Comparison of ENCODE assay signal across 27 cellular contexts in the genomic region with DNA sequence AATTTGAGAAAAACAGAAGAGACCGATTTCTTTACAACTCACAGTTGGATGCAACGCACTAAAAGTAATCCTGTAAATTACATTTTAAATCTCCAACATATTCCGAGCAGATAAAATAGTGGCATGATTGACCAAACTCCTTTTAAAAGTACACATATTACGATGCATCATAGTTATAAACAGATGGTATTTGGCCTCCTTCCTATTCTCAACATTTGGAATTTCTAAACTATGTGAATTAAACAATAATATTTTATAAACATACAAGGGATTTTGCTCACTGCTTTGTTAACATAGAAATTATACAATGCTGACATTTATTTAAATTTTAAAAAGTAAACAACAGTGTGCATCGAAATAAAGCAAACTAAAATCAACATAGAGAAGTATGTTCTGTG.
DNase-seq lines count a peak whose midpoint lies in the region; ATAC-seq and TF ChIP-seq lines count a peak whose summit lies in the region.
"Had no signal": no experiment of that assay in that cellular context is flagged by ENCODE, and none has a peak within 500 bp of the region (broad histone marks: within the 10 kb centered on the region; RNA-seq: fewer than 3 reads in every experiment).

No MANE protein-coding gene starts in this region.

- 0 out of 2 replicates have a peak overlapping the region, but pooled peaks have one; percentile 2 for H3K14ac ChIP-seq in IMR-90 (replicated peaks; ENCODE audit: low read depth, low read length)

- H3K4me3 Mint-ChIP-seq in progenitor cell of endocrine pancreas (ENCODE audit: low read depth) = peak overlapping the region; percentile 39
- H3K4me3 Mint-ChIP-seq: activated CD8-positive, alpha-beta T cell treated with anti-CD3 and anti-CD28 coated beads, Interleukin-2, amount 10 ng/mL, durations not matched to agents 7 days and 5 days; activated T-cell treated with anti-CD3 and anti-CD28 coated beads, Interleukin-2, amount 50 U/mL, for 24 hours; central memory CD8-positive, alpha-beta T cell; IgD-negative memory B cell had no signal

- no TSS peak for BruUV-seq in IMR-90 (replicated peaks; lab: Mats Ljungman, UMichigan)

- H3K4me1 Mint-ChIP-seq in progenitor cell of endocrine pancreas (ENCODE audit: low read depth) = peaks cover 29% of the 10 kb centered on the region

- dilution Hi-C loops in IMR-90 (cut with HindIII; ENCODE audit: low sequenced_read_pairs, unreplicated experiment) = no loop called here

- H2AFZ ChIP-seq in IMR-90 (replicated peaks; ENCODE audit: low read length, poor library complexity) = no peak overlapping the region

- H3K4ac ChIP-seq in IMR-90 (ENCODE audit: low read depth, low read length) = peak overlapping the region; percentile 0; the same call in 1 of the 2 replicates

- H2BK15ac ChIP-seq in IMR-90 (ENCODE audit: low read depth, low read length) = no peak overlapping the region

- H4K8ac ChIP-seq in IMR-90 (ENCODE audit: low read depth in 2 of 2, low read length in 2 of 2) = peak overlapping the region in 1 of 2 experiments; percentile 47; a peak in 3 of 4 replicates

- H3K9me3 ChIP-seq in IMR-90 (ENCODE audit: control insufficient read depth, insufficient read depth, low read length) (no peaks in the 10 kb centered on the region), upper lobe of left lung (no peaks in the 10 kb centered on the region)
- H3K9me3 ChIP-seq: esophagus muscularis mucosa had no signal

- H3K9ac ChIP-seq in IMR-90 (ENCODE audit: low read depth, low read length) = no peak overlapping the region

- POLR2A ChIA-PET in IMR-90 (lab: Charles Lee; ENCODE audit: unreplicated experiment) = no interaction called here

- TF ChIP-seq EP300 in upper lobe of left lung (IDR thresholded peaks at IDR 0.05) = no peak

- CTCF ChIA-PET in IMR-90 (lab: Yijun Ruan, JAX) = interaction anchor here (1.3 kb wide), 1 partner anchor 9 kb away, joined by 3 read pairs; no protein-coding TSS in a partner anchor

- no peaks in the 10 kb centered on the region for H3K36me3 Mint-ChIP-seq in progenitor cell of endocrine pancreas (ENCODE audit: insufficient read depth)
- H3K36me3 Mint-ChIP-seq: CD14-positive monocyte, IgD-negative memory B cell had no signal

- H3K27ac Mint-ChIP-seq in progenitor cell of endocrine pancreas = peak overlapping the region; percentile 53
- H3K27ac Mint-ChIP-seq: activated CD8-positive, alpha-beta T cell treated with anti-CD3 and anti-CD28 coated beads, Interleukin-2, amount 10 ng/mL, durations not matched to agents 7 days and 5 days; activated T-cell treated with anti-CD3 and anti-CD28 coated beads, Interleukin-2, amount 50 U/mL, for 24 hours; CD14-positive monocyte; IgD-negative memory B cell had no signal

- peak overlapping the region; percentile 93 for H3K4me2 ChIP-seq in IMR-90 (ENCODE audit: low read depth, low read length)

- peak overlapping the region; percentile 27; the same call in 1 of the 2 replicates for H3K4me3 ChIP-seq in IMR-90 (ENCODE audit: insufficient read depth, low read depth, low read length)
- no peak overlapping the region for H3K4me3 ChIP-seq in upper lobe of left lung
- H3K4me3 ChIP-seq: esophagus muscularis mucosa had no signal

- H2AK5ac ChIP-seq in IMR-90 (ENCODE audit: low read depth, low read length) = no peak overlapping the region

- no CpG with 5 or more reads among the region's 5 CpGs for WGBS in IMR-90 (ENCODE audit: extremely low coverage in 2 of 2, insufficient read length in 1 of 2), 2 experiments
- WGBS in upper lobe of left lung, 2 donors = 76 to 83% methylated on average over 5 of the region's 5 CpGs

- TF ChIP-seq RAD21 in IMR-90 (IDR thresholded peaks at IDR 0.05; ENCODE audit: low read length) = no peak

- peak overlapping the region; percentile 90 for H3K18ac ChIP-seq in IMR-90 (ENCODE audit: low read depth, low read length)

- peak overlapping the region; percentile 69; the same call in 1 of the 2 replicates for H4K5ac ChIP-seq in IMR-90 (ENCODE audit: low read depth, low read length)

- H3K4me1 ChIP-seq in IMR-90 (ENCODE audit: control insufficient read depth, insufficient read depth, low read length) = peaks cover 12% of the 10 kb centered on the region
- H3K4me1 ChIP-seq in upper lobe of left lung = peaks cover 4 to 17% (median 11%) of the 10 kb centered on the region in 4 donors

- intact Hi-C loops in IMR-90 (cut with micrococcal nuclease) = loop anchor here (2.0 to 10.0 kb wide), 7 partner anchors 133 to 577 kb away; a partner anchor contains a TSS

- H3K9me3 Mint-ChIP-seq in progenitor cell of endocrine pancreas (ENCODE audit: low read depth) = no peaks in the 10 kb centered on the region
- H3K9me3 Mint-ChIP-seq: activated T-cell treated with anti-CD3 and anti-CD28 coated beads, Interleukin-2, amount 50 U/mL, for 24 hours; central memory CD8-positive, alpha-beta T cell had no signal

- peak overlapping the region; percentile 77 for H2BK120ac ChIP-seq in IMR-90 (ENCODE audit: low read depth, low read length)

- H2AK9ac ChIP-seq in IMR-90 (replicated peaks; ENCODE audit: low read depth, low read length, poor library complexity) = no peak overlapping the region

- H4K91ac ChIP-seq in IMR-90 (ENCODE audit: insufficient read depth, low read depth, low read length) = peak overlapping the region; percentile 65

- H3K79me1 ChIP-seq in IMR-90 (ENCODE audit: low read depth in 1 of 2, low read length in 2 of 2) = no peaks in the 10 kb centered on the region

- H3K23ac ChIP-seq in IMR-90 (ENCODE audit: low read depth, low read length) = peak overlapping the region; percentile 43; the same call in 1 of the 2 replicates

- no peaks in the 10 kb centered on the region for H3K9me1 ChIP-seq in IMR-90 (ENCODE audit: insufficient read depth, low read length)

- peaks cover 30% of the 10 kb centered on the region for H3K27me3 Mint-ChIP-seq in progenitor cell of endocrine pancreas

- TF ChIP-seq CTCF in IMR-90 (conservative IDR thresholded peaks at IDR 0.05; ENCODE audit: low read depth, low read length) (no peak), progenitor cell of endocrine pancreas (IDR thresholded peaks at IDR 0.05; ENCODE audit: unreplicated experiment) (no peak), upper lobe of left lung (IDR thresholded peaks at IDR 0.05) (no peak)

- H2BK20ac ChIP-seq in IMR-90 (ENCODE audit: low read depth, low read length) = peak overlapping the region; percentile 84

- TF ChIP-seq POLR2A in IMR-90 (IDR thresholded peaks at IDR 0.05; ENCODE audit: low read depth, low read length) (no peak), upper lobe of left lung (IDR thresholded peaks at IDR 0.05) (no peak)

- H4K20me1 ChIP-seq in IMR-90 (ENCODE audit: insufficient read depth, low read length) = no peaks in the 10 kb centered on the region

- H3K27me3 ChIP-seq in IMR-90 (ENCODE audit: control insufficient read depth, insufficient read depth, low read length) (no peaks in the 10 kb centered on the region), upper lobe of left lung (peaks cover 0 to 8% (median 0%) of the 10 kb centered on the region in 4 donors)

- in situ Hi-C loops in IMR-90 (cut with MboI; ENCODE audit: low sequenced_read_pairs) = no loop called here

- ATAC-seq in IMR-90 (ENCODE audit: low read depth) = peak; percentile 22
- ATAC-seq in upper lobe of left lung (ENCODE audit: low FRiP score in 2 of 2) = no peak
- ATAC-seq: activated CD8-positive, alpha-beta T cell treated with anti-CD3 and anti-CD28 coated beads, Interleukin-2, amount 10 ng/mL, durations not matched to agents 7 days and 5 days; sciatic nerve; stimulated activated naive CD8-positive, alpha-beta T cell treated with anti-CD3 and anti-CD28 coated beads, Interleukin-15, Interleukin-2, amounts not matched to agents 100 U/mL and 50 U/mL, for 24 hours had no signal

- H3K27ac ChIP-seq in IMR-90 (ENCODE audit: insufficient read depth, low read length) (peak overlapping the region; percentile 65; the same call in 1 of the 2 replicates), upper lobe of left lung (peak overlapping the region; percentile 5 to 90 (median 44))
- H3K27ac ChIP-seq: HL-60 had no signal

- peak overlapping the region; percentile 68; the same call in 1 of the 2 replicates for H3K56ac ChIP-seq in IMR-90 (ENCODE audit: extremely low read depth, insufficient read depth, low read length)

- peak overlapping the region; percentile 69 for H2BK5ac ChIP-seq in IMR-90 (ENCODE audit: low read depth, low read length, poor library complexity, severe bottlenecking)

- peak; percentile 59 for DNase-seq in IMR-90
- DNase-seq in fibroblast of gingiva (ENCODE audit: low read depth) = peak; percentile 57
- no peak for DNase-seq in progenitor cell of endocrine pancreas (ENCODE audit: low spot score, unreplicated experiment)
- DNase-seq in upper lobe of left lung = no peak
- DNase-seq in T1000 (lab: John Stamatoyannopoulos, UW) = no peak
- no peak for DNase-seq in activated effector memory CD4-positive, alpha-beta T cell treated with anti-CD3 and anti-CD28 coated beads, Interleukin-2, amount 50 U/mL, for 16 hours
- DNase-seq in activated CD8-positive, alpha-beta memory T cell treated with anti-CD3 and anti-CD28 coated beads, Interleukin-2, amount 50 U/mL, for 48 hours = no peak
- DNase-seq: activated CD4-positive, CD25-positive, alpha-beta regulatory T cell treated with anti-CD3 and anti-CD28 coated beads, Interleukin-2, amount 50 U/mL, for 72 hours; activated CD8-positive, alpha-beta T cell treated with anti-CD3 and anti-CD28 coated beads, Interleukin-2, amount 10 ng/mL, durations not matched to agents 7 days and 5 days; activated naive CD4-positive, alpha-beta T cell treated with anti-CD3 and anti-CD28 coated beads, Interleukin-2, amount 50 U/mL, for 16 hours; activated T-cell treated with anti-CD3 and anti-CD28 coated beads, Interleukin-2, amount 50 U/mL, for 24 hours; aorta; DMS 273 treated with DMSO at 0.1 percent for 48 hours; effector CD4-positive, alpha-beta T cell; head of caudate nucleus; MM.1S; NCI-H2171; NCI-H526; SHP77; stimulated activated naive CD8-positive, alpha-beta T cell treated with anti-CD3 and anti-CD28 coated beads, Interleukin-15, Interleukin-2, amounts not matched to agents 100 U/mL and 50 U/mL, for 24 hours; SW 1271 had no signal

- H3K36me3 ChIP-seq in IMR-90 (ENCODE audit: control insufficient read depth, insufficient read depth, low read length) (no peaks in the 10 kb centered on the region), upper lobe of left lung (no peaks in the 10 kb centered on the region)
- H3K36me3 ChIP-seq: esophagus muscularis mucosa had no signal

TF ChIP-seq in IMR-90, 13 proteins besides CTCF, POLR2A, EP300 and RAD21:
- no peak for TF ChIP-seq FOS (IDR thresholded peaks at IDR 0.05; ENCODE audit: low read depth, low read length)
- TF ChIP-seq CEBPB (IDR thresholded peaks at IDR 0.05; ENCODE audit: low read depth, low read length) = no peak
- no peak for TF ChIP-seq SMC3 (IDR thresholded peaks at IDR 0.05; ENCODE audit: low read depth, low read length)
- no peak for TF ChIP-seq BHLHE40 (IDR thresholded peaks at IDR 0.05; ENCODE audit: low read depth, low read length)

Comparison
In these comparisons a context has a peak if more than half of its experiments do, and no peak if none do; other contexts are left out.
1. DNase-seq: peak in IMR-90 (single experiment) and fibroblast of gingiva (single experiment); none in progenitor cell of endocrine pancreas (single experiment), upper lobe of left lung (0 of 2), T1000 (single experiment), activated effector memory CD4-positive, alpha-beta T cell treated with anti-CD3 and anti-CD28 coated beads, Interleukin-2, amount 50 U/mL, for 16 hours (single experiment) and activated CD8-positive, alpha-beta memory T cell treated with anti-CD3 and anti-CD28 coated beads, Interleukin-2, amount 50 U/mL, for 48 hours (single experiment).